Comparison of ENCODE assay signal across 13 cellular contexts in the genomic region with DNA sequence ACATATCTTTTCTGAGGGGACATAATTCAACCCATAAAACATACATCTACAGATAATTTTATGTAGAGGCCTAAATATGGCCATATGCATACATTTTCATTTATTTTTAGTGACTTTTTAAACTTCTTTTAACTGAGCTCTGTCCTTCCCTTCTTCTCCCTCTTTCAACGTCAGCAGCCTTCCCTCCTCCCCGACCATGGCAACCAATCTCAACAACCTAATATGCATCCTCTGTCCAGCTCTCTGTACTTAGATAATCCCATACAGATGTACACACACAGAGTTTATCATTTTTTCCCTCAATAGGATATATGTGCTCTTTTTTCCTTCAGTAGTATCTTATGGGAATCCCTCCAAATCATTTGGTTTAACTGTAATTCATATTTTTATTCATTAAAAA.
"Had no signal": no experiment of that assay in that cellular context is flagged by ENCODE, and none has a peak within 500 bp of the region (broad histone marks: within the 10 kb centered on the region; RNA-seq: fewer than 3 reads in every experiment).

No MANE protein-coding gene starts in this region.

- H3K4me3 ChIP-seq: dorsolateral prefrontal cortex, gastrocnemius medialis, pancreas, upper lobe of left lung, uterus had no signal

- H3K27me3 ChIP-seq: dorsolateral prefrontal cortex, gastrocnemius medialis, pancreas, upper lobe of left lung, uterus had no signal

- H3K4me1 ChIP-seq: uterus had no signal

- H3K9me3 ChIP-seq: gastrocnemius medialis, pancreas, upper lobe of left lung, uterus had no signal

- DNase-seq: cortex of kidney; dorsolateral prefrontal cortex; effector CD8-positive, alpha-beta T cell; gastrocnemius medialis; occipital lobe; pancreas; right cardiac atrium; small intestine; stimulated activated CD4-positive, alpha-beta T cell treated with anti-CD3 and anti-CD28 coated beads, Interleukin-2, amount 100 ng/mL, for 48 hours; stimulated activated naive CD4-positive, alpha-beta T cell treated with Interleukin-2 at 50 U/mL for 16 hours; upper lobe of left lung; uterus had no signal

- ATAC-seq: gastrocnemius medialis, left lobe of liver, pancreas, right cardiac atrium had no signal

- H3K36me3 ChIP-seq: gastrocnemius medialis, pancreas, upper lobe of left lung, uterus had no signal

- H3K27ac ChIP-seq: dorsolateral prefrontal cortex, gastrocnemius medialis, pancreas, upper lobe of left lung, uterus had no signal
